In genomic region chr4:128502818-128503527, GRCh38 we compare ENCODE assay signal across 11 cellular contexts.
"Had no signal": no experiment of that assay in that cellular context is flagged by ENCODE, and none has a peak within 500 bp of the region (broad histone marks: within the 10 kb centered on the region; RNA-seq: fewer than 3 reads in every experiment).

No MANE protein-coding gene starts in this region.

- H3K9me3 ChIP-seq: prostate gland had no signal

- H3K4me3 ChIP-seq: prostate gland, stomach had no signal

- H3K27ac ChIP-seq: prostate gland, stomach, WERI-Rb-1 had no signal

- ATAC-seq: activated CD4-positive, alpha-beta T cell treated with anti-CD3 and anti-CD28 coated beads for 36 hours; activated naive CD8-positive, alpha-beta T cell treated with anti-CD3 and anti-CD28 coated beads, Interleukin-2, amount 50 U/mL, for 24 hours; left lobe of liver; natural killer cell treated with Interleukin-12 subunit alpha and Interleukin-12 subunit beta and Interleukin-15 and Interleukin-18, amount 100 ng/mL, for 72 hours had no signal

- DNase-seq: activated CD4-positive, alpha-beta T cell treated with anti-CD3 and anti-CD28 coated beads for 36 hours; activated naive CD4-positive, alpha-beta T cell treated with Interleukin-2 at 50 U/mL for 16 hours; activated naive CD8-positive, alpha-beta T cell treated with anti-CD3 and anti-CD28 coated beads, Interleukin-2, amount 50 U/mL, for 24 hours; effector memory CD4-positive, alpha-beta T cell; erythroblast; nucleus accumbens; stomach; WERI-Rb-1 had no signal

- H3K4me1 ChIP-seq: prostate gland, stomach had no signal

- H3K36me3 ChIP-seq: prostate gland, stomach, WERI-Rb-1 had no signal

- H3K27me3 ChIP-seq: stomach had no signal
